ENCODE assay signal across 16 cellular contexts in genomic region chrX:76202471-76202870, GRCh38.
"Had no signal": no experiment of that assay in that cellular context is flagged by ENCODE, and none has a peak within 500 bp of the region (broad histone marks: within the 10 kb centered on the region; RNA-seq: fewer than 3 reads in every experiment).

No MANE protein-coding gene starts in this region.

- ATAC-seq: Panc1, Right ventricle myocardium inferior had no signal

- DNase-seq: Karpas-422, KG1, MM.1S, NCI-H1092 treated with DMSO at 0.1 percent for 48 hours, NCI-H1436, NCI-H1694, NCI-H187 treated with DMSO at 0.1 percent for 48 hours, NCI-H2029 treated with DMSO at 0.1 percent for 48 hours, NCI-H2171 treated with DMSO at 0.1 percent for 48 hours, NCI-H2227 treated with DMSO at 0.1 percent for 48 hours, NCI-H524, NCI-H526 treated with DMSO at 0.1 percent for 48 hours, NCI-H748 treated with DMSO at 0.1 percent for 48 hours, SHP77 treated with DMSO at 0.1 percent for 48 hours had no signal
